In genomic region chr5:102545175-102545574, GRCh38 we compare ENCODE assay signal across 9 cellular contexts. TPM values are rescaled to one million over a fixed set of nuclear protein-coding genes. Genes with fewer than 3 reads are reported as not detected.
A peak's percentile ranks its signal among the peaks of the same experiment; 100 is the strongest.
DNase-seq lines count a peak whose midpoint lies in the region; ATAC-seq, FAIRE-seq and TF ChIP-seq lines count a peak whose summit lies in the region.
"Had no signal": no experiment of that assay in that cellular context is flagged by ENCODE, and none has a peak within 500 bp of the region (broad histone marks: within the 10 kb centered on the region; RNA-seq: fewer than 3 reads in every experiment).

No MANE protein-coding gene starts in this region.

- FAIRE-seq in GM12891 (lab: Jason Lieb, UNC) = no peak

- peaks cover 2 to 4% of the 10 kb centered on the region in 2 donors for H3K9me3 Mint-ChIP-seq in stimulated activated naive B cell treated with anti-CD40 and anti-IgM and Interleukin-4, amounts not matched to agents 10 μg/mL and 1 μg/mL and 100 μg/mL, for 72 hours

- no peaks in the 10 kb centered on the region for H3K36me3 ChIP-seq in prostate gland
- H3K36me3 ChIP-seq: neutrophil had no signal

- no peak overlapping the region for H3K27ac ChIP-seq in 22Rv1
- no peak overlapping the region for H3K27ac ChIP-seq in prostate gland
- no peak overlapping the region for H3K27ac ChIP-seq in dorsolateral prefrontal cortex
- H3K27ac ChIP-seq: neutrophil had no signal

- TF ChIP-seq CTCF in 22Rv1 (IDR thresholded peaks at IDR 0.05) (peak; percentile 29), astrocyte of the cerebellum (IDR thresholded peaks at IDR 0.05; ENCODE audit: low read depth, low read length, missing control alignments) (peak; percentile 25), prostate gland (IDR thresholded peaks at IDR 0.05) (no peak), dorsolateral prefrontal cortex (IDR thresholded peaks at IDR 0.05 in 54 of 56, conservative IDR thresholded peaks at IDR 0.05 in 2 of 56; ENCODE audit: low read depth in 1 of 56, partially characterized antibody in 56 of 56) (no peak)

- no peaks in the 10 kb centered on the region for H3K36me3 Mint-ChIP-seq in stimulated activated naive B cell treated with anti-CD40 and anti-IgM and Interleukin-4, amounts not matched to agents 10 μg/mL and 1 μg/mL and 100 μg/mL, for 72 hours

- intact Hi-C loops in prostate gland (cut with DNase I) = no loop called here
- intact Hi-C loops in dorsolateral prefrontal cortex (cut with DNase I) = no loop called here

- no peaks in the 10 kb centered on the region for H3K4me1 ChIP-seq in prostate gland (replicated peaks)

- no peak overlapping the region for H3K27ac Mint-ChIP-seq in stimulated activated naive B cell treated with anti-CD40 and anti-IgM and Interleukin-4, amounts not matched to agents 10 μg/mL and 1 μg/mL and 100 μg/mL, for 72 hours

- H3K4me1 Mint-ChIP-seq in stimulated activated naive B cell treated with anti-CD40 and anti-IgM and Interleukin-4, amounts not matched to agents 10 μg/mL and 1 μg/mL and 100 μg/mL, for 72 hours = peaks cover 5 to 11% of the 10 kb centered on the region in 2 donors

- H3K27me3 Mint-ChIP-seq in stimulated activated naive B cell treated with anti-CD40 and anti-IgM and Interleukin-4, amounts not matched to agents 10 μg/mL and 1 μg/mL and 100 μg/mL, for 72 hours = no peaks in the 10 kb centered on the region

- H3K4me3 ChIP-seq in astrocyte of the cerebellum (ENCODE audit: low read depth, low read length) (no peak overlapping the region), prostate gland (no peak overlapping the region), dorsolateral prefrontal cortex (no peak overlapping the region)

- peak; percentile 87 for ATAC-seq in GM18909 (IDR thresholded peaks at IDR 0.05; ENCODE audit: poor library complexity, unreplicated experiment)
- ATAC-seq in HG03432 (IDR thresholded peaks at IDR 0.05; ENCODE audit: unreplicated experiment) = peak; percentile 75
- peak; percentile 50 to 57 for ATAC-seq in stimulated activated naive B cell treated with anti-CD40 and anti-IgM and Interleukin-4, amounts not matched to agents 10 μg/mL and 1 μg/mL and 100 μg/mL, for 72 hours (replicated peaks)

- DNase-seq in astrocyte of the cerebellum (ENCODE audit: low read depth) (no peak), GM12891 (ENCODE audit: insufficient read length, low spot score) (no peak), prostate gland (ENCODE audit: low spot score) (no peak), dorsolateral prefrontal cortex (no peak)
- DNase-seq in stimulated activated naive B cell treated with anti-CD40 and anti-IgM and Interleukin-4, amounts not matched to agents 10 μg/mL and 1 μg/mL and 100 μg/mL, for 72 hours = no peak

- in situ Hi-C loops in astrocyte of the cerebellum (cut with HindIII; ENCODE audit: low sequenced_read_pairs) = no loop called here

- no peak for TF ChIP-seq POLR2A in GM12891 (IDR thresholded peaks at IDR 0.05; ENCODE audit: low read depth, low read length)
- no peak for TF ChIP-seq POLR2A in prostate gland (IDR thresholded peaks at IDR 0.05)

- WGBS in prostate gland = 83% methylated on average over 6 of the region's 6 CpGs

- no peaks in the 10 kb centered on the region for H3K9me3 ChIP-seq in prostate gland
- H3K9me3 ChIP-seq: neutrophil had no signal

- no peak overlapping the region for H3K4me3 Mint-ChIP-seq in stimulated activated naive B cell treated with anti-CD40 and anti-IgM and Interleukin-4, amounts not matched to agents 10 μg/mL and 1 μg/mL and 100 μg/mL, for 72 hours

- H3K27me3 ChIP-seq in prostate gland (replicated peaks; ENCODE audit: insufficient read depth) (no peaks in the 10 kb centered on the region), dorsolateral prefrontal cortex (no peaks in the 10 kb centered on the region)
- H3K27me3 ChIP-seq: neutrophil had no signal

TF ChIP-seq in GM12891, 5 proteins besides CTCF, POLR2A, EP300 and RAD21:
- TF ChIP-seq SPI1 (IDR thresholded peaks at IDR 0.05; ENCODE audit: low read depth, low read length) (no peak), POU2F2 (IDR thresholded peaks at IDR 0.05; ENCODE audit: low read depth, low read length) (no peak), TAF1 (IDR thresholded peaks at IDR 0.05; ENCODE audit: low read depth, low read length) (no peak), POLR2AphosphoS5 (IDR thresholded peaks at IDR 0.05; ENCODE audit: low read depth, low read length) (no peak), PAX5 (IDR thresholded peaks at IDR 0.05; ENCODE audit: insufficient read depth, low read length, severe bottlenecking) (no peak)

RNA-seq across cellular contexts. Expression of gene SLCO6A1, which starts 46.4 kb away (rescaled TPM):
- not detected for polyA plus RNA-seq in GM12891 (2012; ENCODE audit: low read depth, missing spikeins)
- 1 to 10 TPM in 1 of 2 donors, not detected in 1; 1.7 TPM for total RNA-seq in prostate gland
- total RNA-seq in dorsolateral prefrontal cortex = not detected

Comparison
In these comparisons a context has a peak if more than half of its experiments do, and no peak if none do; other contexts are left out.
1. CTCF ChIP-seq: peak in 22Rv1 (single experiment) and astrocyte of the cerebellum (single experiment); none in prostate gland (0 of 4) and dorsolateral prefrontal cortex (0 of 56).
2. Peak in every context shown above with its lines, with median percentiles within 50 percentile points of each other: ATAC-seq.